Comparison of ENCODE assay signal across 24 cellular contexts in the genomic region with DNA sequence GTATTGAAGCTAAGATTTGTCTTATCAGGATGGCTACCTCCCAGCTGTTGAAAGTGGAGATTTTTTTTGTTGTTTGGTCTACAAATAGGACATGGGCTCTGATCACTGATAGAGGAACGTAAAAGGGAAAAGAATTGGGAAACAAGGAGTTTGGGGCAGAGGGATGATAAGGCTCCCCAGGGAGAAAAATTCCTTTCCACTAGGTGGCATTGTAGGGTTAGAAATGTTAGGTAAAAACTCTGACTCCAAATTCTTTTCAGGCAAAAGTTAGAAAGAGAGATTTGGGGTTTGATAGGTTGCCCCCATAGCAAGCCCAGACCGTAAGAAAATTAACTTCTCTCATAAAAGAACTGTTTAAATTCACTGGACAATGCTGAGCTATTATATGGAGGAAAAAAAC. TPM values are rescaled to one million over a fixed set of nuclear protein-coding genes. Genes with fewer than 3 reads are reported as not detected.
DNase-seq lines count a peak whose midpoint lies in the region; ATAC-seq and TF ChIP-seq lines count a peak whose summit lies in the region.
"Had no signal": no experiment of that assay in that cellular context is flagged by ENCODE, and none has a peak within 500 bp of the region (broad histone marks: within the 10 kb centered on the region; RNA-seq: fewer than 3 reads in every experiment).

No MANE protein-coding gene starts in this region.

- H3K9me3 Mint-ChIP-seq in GM23338 (peaks cover 90% of the 10 kb centered on the region), endodermal cell (peaks cover 70% of the 10 kb centered on the region), mesothelial cell of epicardium (peaks cover 73% of the 10 kb centered on the region)
- H3K9me3 Mint-ChIP-seq in activated T-helper 1 cell treated with anti-CD3 and anti-CD28 coated beads, Interleukin-12 subunit alpha, Interleukin-12 subunit beta, Interleukin-2, Interleukin-4 antibody, amounts not matched to agents 30 ng/mL and 10 ng/mL and 1 ng/mL, durations not matched to agents 14 hours and 24 hours and 36 hours: peaks cover 55% of the 10 kb centered on the region

- peaks cover 53% of the 10 kb centered on the region for H3K36me3 Mint-ChIP-seq in GM23338 (ENCODE audit: low read depth)
- H3K36me3 Mint-ChIP-seq in endodermal cell (ENCODE audit: low read depth): peaks cover 2% of the 10 kb centered on the region
- peaks cover 49% of the 10 kb centered on the region for H3K36me3 Mint-ChIP-seq in mesothelial cell of epicardium
- H3K36me3 Mint-ChIP-seq in activated T-helper 1 cell treated with anti-CD3 and anti-CD28 coated beads, Interleukin-12 subunit alpha, Interleukin-12 subunit beta, Interleukin-2, Interleukin-4 antibody, amounts not matched to agents 30 ng/mL and 10 ng/mL and 1 ng/mL, durations not matched to agents 14 hours and 24 hours and 36 hours (ENCODE audit: low read depth): peaks cover 66% of the 10 kb centered on the region

- TF ChIP-seq CTCF in GM23338 (conservative IDR thresholded peaks at IDR 0.05; ENCODE audit: low read depth in 2 of 2) (peak; percentile 36 to 40), OCI-LY1 (IDR thresholded peaks at IDR 0.05; ENCODE audit: low read length) (peak; percentile 26; the same call in 1 of the 2 replicates), endodermal cell (conservative IDR thresholded peaks at IDR 0.05) (peak; percentile 56), mesothelial cell of epicardium (IDR thresholded peaks at IDR 0.05; ENCODE audit: unreplicated experiment) (no peak)

- H3F3A ChIP-seq in GM23338 (replicated peaks; ENCODE audit: low read depth) (no peaks in the 10 kb centered on the region), OCI-LY1 (ENCODE audit: insufficient read depth, low read length) (no peaks in the 10 kb centered on the region)

- H3K27me3 ChIP-seq in GM23338 (ENCODE audit: insufficient read depth) (no peaks in the 10 kb centered on the region), OCI-LY1 (ENCODE audit: insufficient read depth, low read length) (no peaks in the 10 kb centered on the region), endodermal cell (ENCODE audit: control insufficient read depth, insufficient read depth, low read length, poor library complexity, severe bottlenecking) (no peaks in the 10 kb centered on the region)
- H3K27me3 ChIP-seq: Peyer's patch had no signal

- H3K9me3 ChIP-seq in OCI-LY1 (ENCODE audit: low read length) (peaks cover 23% of the 10 kb centered on the region), endodermal cell (ENCODE audit: control insufficient read depth, low read length) (peaks cover 41% of the 10 kb centered on the region)

- H3K27ac ChIP-seq in GM23338 (ENCODE audit: low read depth) (no peak overlapping the region), OCI-LY1 (ENCODE audit: low read depth, low read length, poor library complexity, severe bottlenecking) (no peak overlapping the region), endodermal cell (ENCODE audit: low read depth, low read length) (no peak overlapping the region)
- H3K27ac ChIP-seq: lower lobe of right lung, Peyer's patch, SK-N-MC, skin epidermis had no signal

- no peaks in the 10 kb centered on the region for H4K20me1 ChIP-seq in GM23338 (replicated peaks; ENCODE audit: insufficient read depth)
- no peaks in the 10 kb centered on the region for H4K20me1 ChIP-seq in OCI-LY1 (ENCODE audit: insufficient read depth, low read length)

- H3K4me1 Mint-ChIP-seq in GM23338 (no peaks in the 10 kb centered on the region), endodermal cell (no peaks in the 10 kb centered on the region), mesothelial cell of epicardium (no peaks in the 10 kb centered on the region)
- H3K4me1 Mint-ChIP-seq in activated T-helper 1 cell treated with anti-CD3 and anti-CD28 coated beads, Interleukin-12 subunit alpha, Interleukin-12 subunit beta, Interleukin-2, Interleukin-4 antibody, amounts not matched to agents 30 ng/mL and 10 ng/mL and 1 ng/mL, durations not matched to agents 14 hours and 24 hours and 36 hours (ENCODE audit: low read depth): peaks cover 18% of the 10 kb centered on the region
- H3K4me1 Mint-ChIP-seq: activated T-helper 17 cell treated with anti-CD3 and anti-CD28 coated beads, Interleukin-2, amount 50 U/mL, for 72 hours; stimulated activated naive B cell treated with anti-CD40 and anti-IgM and Interleukin-4, amounts not matched to agents 10 μg/mL and 1 μg/mL and 100 μg/mL, for 72 hours had no signal

- 60 to 89% methylated on average over 1 to 2 of the region's 2 CpGs for WGBS in endodermal cell (ENCODE audit: insufficient coverage in 1 of 2, insufficient read length in 1 of 2), 2 experiments

- H2AFZ ChIP-seq in GM23338 (no peak overlapping the region), OCI-LY1 (ENCODE audit: low read length) (no peak overlapping the region)

- no peaks in the 10 kb centered on the region for H3K9me2 ChIP-seq in GM23338 (ENCODE audit: insufficient read depth)
- H3K9me2 ChIP-seq in OCI-LY1 (ENCODE audit: low read depth, low read length): no peaks in the 10 kb centered on the region

- in situ Hi-C loops in ACHN (cut with HindIII; ENCODE audit: low pct_ligation_motif_present, low pct_unique_long_range_greater_than_20kb, low sequenced_read_pairs): no loop called here

- no peak overlapping the region for H3K4me2 ChIP-seq in GM23338
- H3K4me2 ChIP-seq in OCI-LY1 (ENCODE audit: low read length): no peak overlapping the region

- H3K27ac Mint-ChIP-seq in GM23338: no peak overlapping the region
- H3K27ac Mint-ChIP-seq in endodermal cell: no peak overlapping the region
- H3K27ac Mint-ChIP-seq in mesothelial cell of epicardium: no peak overlapping the region
- no peak overlapping the region for H3K27ac Mint-ChIP-seq in activated T-helper 1 cell treated with anti-CD3 and anti-CD28 coated beads, Interleukin-12 subunit alpha, Interleukin-12 subunit beta, Interleukin-2, Interleukin-4 antibody, amounts not matched to agents 30 ng/mL and 10 ng/mL and 1 ng/mL, durations not matched to agents 14 hours and 24 hours and 36 hours
- H3K27ac Mint-ChIP-seq: activated CD8-positive, alpha-beta memory T cell treated with anti-CD3 and anti-CD28 coated beads, Interleukin-2, amount 10 ng/mL, durations not matched to agents 7 days and 5 days; activated naive CD8-positive, alpha-beta T cell; activated T-helper 17 cell treated with anti-CD3 and anti-CD28 coated beads, Interleukin-2, amount 50 U/mL, for 72 hours; stimulated activated naive B cell treated with anti-CD40 and anti-IgM and Interleukin-4, amounts not matched to agents 10 μg/mL and 1 μg/mL and 100 μg/mL, for 72 hours had no signal

- H3K4me1 ChIP-seq in GM23338 (ENCODE audit: insufficient read depth) (no peaks in the 10 kb centered on the region), OCI-LY1 (ENCODE audit: insufficient read depth, low read length, severe bottlenecking) (no peaks in the 10 kb centered on the region), endodermal cell (ENCODE audit: control insufficient read depth, insufficient read depth, low read length) (no peaks in the 10 kb centered on the region)
- H3K4me1 ChIP-seq: lower lobe of right lung, Peyer's patch had no signal

- H3K27me3 Mint-ChIP-seq in GM23338 (ENCODE audit: insufficient read depth, low read depth, poor library complexity): no peaks in the 10 kb centered on the region
- no peaks in the 10 kb centered on the region for H3K27me3 Mint-ChIP-seq in endodermal cell (ENCODE audit: insufficient read depth)
- H3K27me3 Mint-ChIP-seq in mesothelial cell of epicardium (ENCODE audit: low read depth): no peaks in the 10 kb centered on the region
- no peaks in the 10 kb centered on the region for H3K27me3 Mint-ChIP-seq in activated T-helper 1 cell treated with anti-CD3 and anti-CD28 coated beads, Interleukin-12 subunit alpha, Interleukin-12 subunit beta, Interleukin-2, Interleukin-4 antibody, amounts not matched to agents 30 ng/mL and 10 ng/mL and 1 ng/mL, durations not matched to agents 14 hours and 24 hours and 36 hours (ENCODE audit: insufficient read depth)
- H3K27me3 Mint-ChIP-seq: activated CD8-positive, alpha-beta memory T cell treated with anti-CD3 and anti-CD28 coated beads, Interleukin-2, amount 10 ng/mL, durations not matched to agents 7 days and 5 days; activated naive CD8-positive, alpha-beta T cell; activated T-helper 17 cell treated with anti-CD3 and anti-CD28 coated beads, Interleukin-2, amount 50 U/mL, for 72 hours; stimulated activated naive B cell treated with anti-CD40 and anti-IgM and Interleukin-4, amounts not matched to agents 10 μg/mL and 1 μg/mL and 100 μg/mL, for 72 hours had no signal

- no peak for ATAC-seq in GM23338
- ATAC-seq: activated CD8-positive, alpha-beta memory T cell treated with anti-CD3 and anti-CD28 coated beads, Interleukin-2, amount 10 ng/mL, durations not matched to agents 7 days and 5 days; activated T-helper 17 cell treated with anti-CD3 and anti-CD28 coated beads, Interleukin-2, amount 50 U/mL, for 72 hours; lower lobe of right lung; stimulated activated naive B cell treated with anti-CD40 and anti-IgM and Interleukin-4, amounts not matched to agents 10 μg/mL and 1 μg/mL and 100 μg/mL, for 72 hours had no signal

- DNase-seq in ACHN (peak; percentile 17), GM23338 (ENCODE audit: low spot score) (no peak), endodermal cell (no peak), mesothelial cell of epicardium (ENCODE audit: low spot score in 2 of 2, unreplicated experiment in 2 of 2) (no peak), AG20443 (ENCODE audit: low spot score) (no peak)
- DNase-seq in activated T-helper 1 cell treated with anti-CD3 and anti-CD28 coated beads, Interleukin-12 subunit alpha, Interleukin-12 subunit beta, Interleukin-2, Interleukin-4 antibody, amounts not matched to agents 30 ng/mL and 10 ng/mL and 1 ng/mL, durations not matched to agents 14 hours and 24 hours and 36 hours (ENCODE audit: low spot score): no peak
- no peak for DNase-seq in activated CD4-positive, alpha-beta T cell treated with anti-CD3 and anti-CD28 coated beads for 1 hour
- DNase-seq: activated CD4-positive, CD25-positive, alpha-beta regulatory T cell treated with anti-CD3 and anti-CD28 coated beads, Interleukin-2, amount 50 U/mL, for 72 hours; activated CD8-positive, alpha-beta memory T cell treated with anti-CD3 and anti-CD28 coated beads, Interleukin-2, amount 10 ng/mL, durations not matched to agents 7 days and 5 days; EL; hypothalamus; islet precursor cell; lower lobe of right lung; NCI-H187 treated with DMSO at 0.1 percent for 48 hours; NCI-H226; NCI-H774; Peyer's patch; stimulated activated CD4-positive, alpha-beta T cell treated with anti-CD3 and anti-CD28 coated beads, Interleukin-2, amount 100 ng/mL, for 24 hours; stimulated activated naive B cell treated with anti-CD40 and anti-IgM and Interleukin-4, amounts not matched to agents 10 μg/mL and 1 μg/mL and 100 μg/mL, for 72 hours had no signal

- H3K4me3 Mint-ChIP-seq in GM23338 (no peak overlapping the region), endodermal cell (no peak overlapping the region), mesothelial cell of epicardium (no peak overlapping the region)
- no peak overlapping the region for H3K4me3 Mint-ChIP-seq in activated T-helper 1 cell treated with anti-CD3 and anti-CD28 coated beads, Interleukin-12 subunit alpha, Interleukin-12 subunit beta, Interleukin-2, Interleukin-4 antibody, amounts not matched to agents 30 ng/mL and 10 ng/mL and 1 ng/mL, durations not matched to agents 14 hours and 24 hours and 36 hours
- H3K4me3 Mint-ChIP-seq: activated CD8-positive, alpha-beta memory T cell treated with anti-CD3 and anti-CD28 coated beads, Interleukin-2, amount 10 ng/mL, durations not matched to agents 7 days and 5 days; activated naive CD8-positive, alpha-beta T cell; activated T-helper 17 cell treated with anti-CD3 and anti-CD28 coated beads, Interleukin-2, amount 50 U/mL, for 72 hours; stimulated activated naive B cell treated with anti-CD40 and anti-IgM and Interleukin-4, amounts not matched to agents 10 μg/mL and 1 μg/mL and 100 μg/mL, for 72 hours had no signal

- H3K9ac ChIP-seq in OCI-LY1 (ENCODE audit: low read length): no peak overlapping the region
- no peak overlapping the region for H3K9ac ChIP-seq in endodermal cell (ENCODE audit: extremely low read depth, low read length, poor library complexity, severe bottlenecking)

- H3K36me3 ChIP-seq in GM23338 (ENCODE audit: insufficient read depth) (peaks cover 2% of the 10 kb centered on the region), OCI-LY1 (ENCODE audit: insufficient read depth, low read length) (no peaks in the 10 kb centered on the region), endodermal cell (ENCODE audit: control insufficient read depth, insufficient read depth, low read length) (no peaks in the 10 kb centered on the region)

- H3K79me2 ChIP-seq in GM23338 (replicated peaks; ENCODE audit: insufficient read depth): no peaks in the 10 kb centered on the region
- no peaks in the 10 kb centered on the region for H3K79me2 ChIP-seq in OCI-LY1 (ENCODE audit: insufficient read depth, low read length)

- intact Hi-C loops in activated T-helper 1 cell treated with anti-CD3 and anti-CD28 coated beads, Interleukin-12 subunit alpha, Interleukin-12 subunit beta, Interleukin-2, Interleukin-4 antibody, amounts not matched to agents 30 ng/mL and 10 ng/mL and 1 ng/mL, durations not matched to agents 14 hours and 24 hours and 36 hours (cut with micrococcal nuclease): no loop called here

- no peak overlapping the region for H3K4me3 ChIP-seq in GM23338
- H3K4me3 ChIP-seq in OCI-LY1 (ENCODE audit: low read depth, low read length, poor library complexity, severe bottlenecking): no peak overlapping the region
- peak overlapping the region; percentile 51 for H3K4me3 ChIP-seq in endodermal cell (ENCODE audit: low read length)
- H3K4me3 ChIP-seq: lower lobe of right lung, Peyer's patch, SK-N-MC, skin epidermis had no signal

RNA-seq across cellular contexts. Expression of gene CMPK2, which starts 19.8 kb away (rescaled TPM):
- 0.12 and 0.56 TPM in 2 replicates for total RNA-seq in GM23338 (2014; rRNA removed; shearing (Covaris generic))
- polyA plus RNA-seq in GM23338 (2016; fragmentation: Nextera tagmentation; extraction: Ambion mirVana): 0.13 and 0.35 TPM in 2 replicates
- total RNA-seq in endodermal cell (1 to 10 TPM; 2.1 to 3.8 TPM), mesothelial cell of epicardium (4.0 to 4.5 TPM (median 4.0 TPM) in 3 replicates)
- polyA plus RNA-seq in endodermal cell (2013, experiment 1 of 2): 1.4 TPM
- 1.5 TPM for polyA plus RNA-seq in endodermal cell (2013, experiment 2 of 2)
- total RNA-seq in activated T-helper 1 cell treated with anti-CD3 and anti-CD28 coated beads, Interleukin-12 subunit alpha, Interleukin-12 subunit beta, Interleukin-2, Interleukin-4 antibody, amounts not matched to agents 30 ng/mL and 10 ng/mL and 1 ng/mL, durations not matched to agents 14 hours and 24 hours and 36 hours: 4.1 and 7.4 TPM in 2 replicates

RNA-seq across cellular contexts. Expression of gene RSAD2, which starts 31.7 kb away (rescaled TPM):
- total RNA-seq in GM23338 (2014; rRNA removed; shearing (Covaris generic)): 0.10 TPM in 1 of 2 replicates, not detected in the other
- not detected in 2 replicates for polyA plus RNA-seq in GM23338 (2016; fragmentation: Nextera tagmentation; extraction: Ambion mirVana)
- total RNA-seq in endodermal cell (under 1 TPM; 0.35 to 0.75 TPM), mesothelial cell of epicardium (3.7 to 4.4 TPM (median 4.3 TPM) in 3 replicates)
- not detected for polyA plus RNA-seq in endodermal cell (2013, experiment 1 of 2)
- polyA plus RNA-seq in endodermal cell (2013, experiment 2 of 2): not detected
- 2.2 and 2.4 TPM in 2 replicates for total RNA-seq in activated T-helper 1 cell treated with anti-CD3 and anti-CD28 coated beads, Interleukin-12 subunit alpha, Interleukin-12 subunit beta, Interleukin-2, Interleukin-4 antibody, amounts not matched to agents 30 ng/mL and 10 ng/mL and 1 ng/mL, durations not matched to agents 14 hours and 24 hours and 36 hours
